Comparison of ENCODE assay signal across 19 cellular contexts in the genomic region with DNA sequence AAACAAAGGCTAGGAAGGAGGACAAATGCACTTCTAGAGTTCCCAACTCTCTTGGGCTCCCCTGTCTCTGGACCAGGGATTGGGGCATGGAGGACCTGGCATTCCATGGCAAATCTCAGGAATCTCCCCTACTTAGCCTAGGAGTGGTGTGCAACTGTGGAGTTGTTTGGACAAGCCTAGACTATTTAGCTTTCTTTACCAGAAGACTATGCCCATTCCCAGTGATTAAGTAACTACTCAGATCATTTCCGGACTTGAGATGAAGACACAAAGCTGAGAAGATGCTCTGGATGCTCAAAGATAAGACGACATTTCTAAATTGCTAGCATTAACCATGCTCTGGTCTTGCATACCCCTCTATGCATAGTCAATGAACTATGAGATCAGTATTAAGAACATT. TPM values are rescaled to one million over a fixed set of nuclear protein-coding genes. Genes with fewer than 3 reads are reported as not detected.
DNase-seq lines count a peak whose midpoint lies in the region; ATAC-seq and TF ChIP-seq lines count a peak whose summit lies in the region.
"Had no signal": no experiment of that assay in that cellular context is flagged by ENCODE, and none has a peak within 500 bp of the region (broad histone marks: within the 10 kb centered on the region; RNA-seq: fewer than 3 reads in every experiment).

No MANE protein-coding gene starts in this region.

- no peaks in the 10 kb centered on the region for H3K9me3 Mint-ChIP-seq in activated CD4-positive, alpha-beta T cell treated with anti-CD3 and anti-CD28 coated beads, Interleukin-2, amount 10 ng/mL, durations not matched to agents 24 days and 14 days
- H3K9me3 Mint-ChIP-seq: H9 had no signal

- H3K36me3 Mint-ChIP-seq in activated CD4-positive, alpha-beta T cell treated with anti-CD3 and anti-CD28 coated beads, Interleukin-2, amount 10 ng/mL, durations not matched to agents 24 days and 14 days (ENCODE audit: low read depth), result no peaks in the 10 kb centered on the region
- H3K36me3 Mint-ChIP-seq: CD14-positive monocyte; CD4-positive, alpha-beta memory T cell had no signal

- H3K9me3 ChIP-seq in RWPE2 (ENCODE audit: severe bottlenecking) (no peaks in the 10 kb centered on the region), HAP-1 (no peaks in the 10 kb centered on the region)
- H3K9me3 ChIP-seq: A549, BLaER1 had no signal

- DNase-seq in activated CD4-positive, alpha-beta T cell treated with anti-CD3 and anti-CD28 coated beads, Interleukin-2, amount 10 ng/mL, durations not matched to agents 24 days and 14 days, result peak; percentile 15
- no peak for DNase-seq in activated CD4-positive, alpha-beta T cell treated with anti-CD3 and anti-CD28 coated beads for 1 hour
- DNase-seq in RWPE2 (ENCODE audit: low spot score) (no peak), foreskin keratinocyte (peak in 1 of 2 donors; percentile 65), HAP-1 (ENCODE audit: low spot score in 2 of 2) (no peak)
- DNase-seq: CD4-positive, alpha-beta memory T cell; DMS79 treated with DMSO at 0.1 percent for 48 hours; GF-D8; H9; IMR-90 had no signal

- TF ChIP-seq CTCF in RWPE2 (IDR thresholded peaks at IDR 0.05; ENCODE audit: poor library complexity, severe bottlenecking), result no peak
- TF ChIP-seq CTCF in foreskin keratinocyte (conservative IDR thresholded peaks at IDR 0.05), result no peak

- peaks cover 43% of the 10 kb centered on the region for H3K4me1 ChIP-seq in RWPE2 (ENCODE audit: insufficient read depth, poor library complexity, severe bottlenecking)
- H3K4me1 ChIP-seq in foreskin keratinocyte, result peaks cover 49% of the 10 kb centered on the region
- peaks cover 12% of the 10 kb centered on the region; the same call in 1 of the 2 replicates for H3K4me1 ChIP-seq in HAP-1
- H3K4me1 ChIP-seq: A549, BLaER1 had no signal

- no peak overlapping the region for H3K4me3 Mint-ChIP-seq in activated CD4-positive, alpha-beta T cell treated with anti-CD3 and anti-CD28 coated beads, Interleukin-2, amount 10 ng/mL, durations not matched to agents 24 days and 14 days
- H3K4me3 Mint-ChIP-seq: CD14-positive monocyte; CD4-positive, alpha-beta memory T cell; H9 had no signal

- no peak overlapping the region for H3K4me3 ChIP-seq in RWPE2 (ENCODE audit: severe bottlenecking)
- no peak overlapping the region for H3K4me3 ChIP-seq in HAP-1
- H3K4me3 ChIP-seq: A549, BLaER1, K562 had no signal

- H3K27me3 ChIP-seq in RWPE2 (ENCODE audit: insufficient read depth, poor library complexity, severe bottlenecking), result no peaks in the 10 kb centered on the region
- H3K27me3 ChIP-seq in foreskin keratinocyte, result no peaks in the 10 kb centered on the region
- H3K27me3 ChIP-seq in HAP-1 (ENCODE audit: low read depth), result no peaks in the 10 kb centered on the region
- H3K27me3 ChIP-seq: BLaER1 had no signal

- H3K36me3 ChIP-seq in RWPE2 (ENCODE audit: low read depth), result no peaks in the 10 kb centered on the region
- no peaks in the 10 kb centered on the region for H3K36me3 ChIP-seq in HAP-1 (replicated peaks)
- H3K36me3 ChIP-seq: BLaER1 had no signal

- H3K27me3 Mint-ChIP-seq in activated CD4-positive, alpha-beta T cell treated with anti-CD3 and anti-CD28 coated beads, Interleukin-2, amount 10 ng/mL, durations not matched to agents 24 days and 14 days, result peaks cover 9% of the 10 kb centered on the region

- H3K27ac Mint-ChIP-seq in activated CD4-positive, alpha-beta T cell treated with anti-CD3 and anti-CD28 coated beads, Interleukin-2, amount 10 ng/mL, durations not matched to agents 24 days and 14 days, result no peak overlapping the region
- H3K27ac Mint-ChIP-seq: CD14-positive monocyte; CD4-positive, alpha-beta memory T cell; H9 had no signal

- ATAC-seq in RWPE2 (ENCODE audit: low read depth) (no peak), foreskin keratinocyte (no peak), GM21515 (IDR thresholded peaks at IDR 0.05; ENCODE audit: unreplicated experiment) (no peak), HG03469 (IDR thresholded peaks at IDR 0.05; ENCODE audit: unreplicated experiment) (no peak)
- ATAC-seq: A549, K562 had no signal

- intact Hi-C loops in activated CD4-positive, alpha-beta T cell treated with anti-CD3 and anti-CD28 coated beads, Interleukin-2, amount 10 ng/mL, durations not matched to agents 24 days and 14 days (cut with micrococcal nuclease), result no loop called here

- no peaks in the 10 kb centered on the region for H3K4me1 Mint-ChIP-seq in activated CD4-positive, alpha-beta T cell treated with anti-CD3 and anti-CD28 coated beads, Interleukin-2, amount 10 ng/mL, durations not matched to agents 24 days and 14 days
- H3K4me1 Mint-ChIP-seq: CD14-positive monocyte; CD4-positive, alpha-beta memory T cell had no signal

- H3K27ac ChIP-seq in RWPE2 (ENCODE audit: poor library complexity, severe bottlenecking), result peak overlapping the region; percentile 90
- peak overlapping the region; percentile 35 for H3K27ac ChIP-seq in foreskin keratinocyte
- H3K27ac ChIP-seq: 22Rv1, A549, BLaER1, HL-60 had no signal

- in situ Hi-C loops in HAP-1 (cut with MboI; ENCODE audit: low sequenced_read_pairs), result no loop called here

RNA-seq across cellular contexts. Expression of a gene that starts 13.7 kb away (rescaled TPM):
- total RNA-seq in activated CD4-positive, alpha-beta T cell treated with anti-CD3 and anti-CD28 coated beads, Interleukin-2, amount 10 ng/mL, durations not matched to agents 24 days and 14 days, result not detected in 2 replicates
- 13.4 and 16.2 TPM in 2 replicates for total RNA-seq in foreskin keratinocyte
- polyA plus RNA-seq in foreskin keratinocyte, result 3.9 and 5.5 TPM in 2 replicates
- total RNA-seq: IMR-90, K562 had no signal
- polyA plus RNA-seq: AG04450; CD14-positive monocyte; CD4-positive, alpha-beta memory T cell; IMR-90; K562 had no signal

Comparison
In these comparisons a context has a peak if more than half of its experiments do, and no peak if none do; other contexts are left out.
1. RNA of a gene that starts 13.7 kb away (total RNA-seq): 13.4 to 16.2 TPM in foreskin keratinocyte; not detected in activated CD4-positive, alpha-beta T cell treated with anti-CD3 and anti-CD28 coated beads, Interleukin-2, amount 10 ng/mL, durations not matched to agents 24 days and 14 days; every median in the first group is over 10 times any median in the second.